Comparison of ENCODE assay signal across 9 cellular contexts in the genomic region with DNA sequence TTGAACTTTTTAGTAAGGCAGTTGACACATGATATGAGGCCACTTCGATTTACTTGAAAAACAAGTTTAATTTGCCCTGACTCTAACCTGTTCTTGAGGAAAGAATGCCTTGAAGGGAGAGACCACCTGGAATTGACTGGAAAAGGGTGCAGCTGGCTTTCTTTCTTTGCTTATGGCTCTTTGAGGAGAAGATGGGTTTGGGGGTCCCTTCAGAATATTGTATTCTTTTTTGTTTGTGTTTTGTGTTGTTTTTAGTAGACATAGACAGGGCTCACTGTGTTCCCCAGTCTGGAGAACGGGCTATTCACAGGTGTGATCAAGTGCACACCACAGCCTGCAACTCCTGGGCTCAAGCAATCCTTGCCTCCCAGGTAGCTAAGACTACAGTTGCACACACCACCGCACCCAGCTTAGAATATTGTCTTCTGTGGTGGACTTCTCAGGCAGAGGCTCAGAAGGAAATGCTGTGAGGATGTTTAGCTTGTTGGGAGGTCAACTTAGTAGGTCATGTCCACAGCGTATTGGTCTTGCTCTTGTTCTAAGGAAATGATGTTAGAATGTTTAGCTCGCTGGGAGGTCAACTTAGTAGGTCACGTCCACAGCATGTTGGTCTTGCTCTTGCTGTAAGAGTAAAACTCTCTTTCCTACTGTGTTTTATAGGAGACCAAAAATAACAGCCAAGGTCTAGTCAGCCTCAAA. TPM values are rescaled to one million over a fixed set of nuclear protein-coding genes. Genes with fewer than 3 reads are reported as not detected.
DNase-seq lines count a peak whose midpoint lies in the region; ATAC-seq and TF ChIP-seq lines count a peak whose summit lies in the region.
"Had no signal": no experiment of that assay in that cellular context is flagged by ENCODE, and none has a peak within 500 bp of the region (broad histone marks: within the 10 kb centered on the region; RNA-seq: fewer than 3 reads in every experiment).

No MANE protein-coding gene starts in this region.

- H3K9me3 ChIP-seq in Caco-2 (no peaks in the 10 kb centered on the region), OCI-LY7 (ENCODE audit: low read length) (no peaks in the 10 kb centered on the region)

- H3K4me1 ChIP-seq in Caco-2 = no peaks in the 10 kb centered on the region
- H3K4me1 ChIP-seq in OCI-LY7 (ENCODE audit: insufficient read depth, low read length, poor library complexity, severe bottlenecking) = peaks cover 15% of the 10 kb centered on the region

- BruUV-seq in Caco-2 (replicated peaks; lab: Mats Ljungman, UMichigan) = no TSS peak
- no TSS peak for BruUV-seq in OCI-LY7 (replicated peaks; lab: Mats Ljungman, UMichigan)

- H3K27me3 Mint-ChIP-seq in Caco-2 (ENCODE audit: insufficient read depth, unreplicated experiment) (no peaks in the 10 kb centered on the region), endothelial cell (ENCODE audit: unreplicated experiment) (peaks cover 10% of the 10 kb centered on the region), osteocyte (ENCODE audit: unreplicated experiment) (no peaks in the 10 kb centered on the region)

- H3K4me1 Mint-ChIP-seq in Caco-2 (ENCODE audit: low read depth, unreplicated experiment) (peaks cover 13% of the 10 kb centered on the region), endothelial cell (ENCODE audit: unreplicated experiment) (peaks cover 20% of the 10 kb centered on the region), osteocyte (ENCODE audit: unreplicated experiment) (peaks cover 14% of the 10 kb centered on the region)

- H2AFZ ChIP-seq in OCI-LY7 (ENCODE audit: low read length) = no peak overlapping the region

- CTCF ChIA-PET in Caco-2 (lab: Charles Lee) = interaction anchor here (3.1 to 3.3 kb wide), 2 partner anchors 23 to 45 kb away, joined by 17 to 26 read pairs; a partner anchor contains a TSS
- CTCF ChIA-PET in OCI-LY7 (lab: Charles Lee; ENCODE audit: unreplicated experiment) = no interaction called here

- H3K4me2 ChIP-seq in OCI-LY7 (ENCODE audit: low read length) = peak overlapping the region; percentile 95

- peaks cover 6% of the 10 kb centered on the region for H3K36me3 ChIP-seq in Caco-2 (ENCODE audit: control insufficient read depth, insufficient read depth, low read length)
- H3K36me3 ChIP-seq in OCI-LY7 (ENCODE audit: insufficient read depth, low read length) = peaks cover 43% of the 10 kb centered on the region

- H3K4me3 Mint-ChIP-seq in Caco-2 (ENCODE audit: unreplicated experiment) (peak overlapping the region; percentile 100), endothelial cell (ENCODE audit: unreplicated experiment) (peak overlapping the region; percentile 95), osteocyte (ENCODE audit: unreplicated experiment) (peak overlapping the region; percentile 95)

- H3K36me3 Mint-ChIP-seq in Caco-2 (ENCODE audit: insufficient read depth, unreplicated experiment) = peaks cover 40% of the 10 kb centered on the region
- peaks cover 21% of the 10 kb centered on the region for H3K36me3 Mint-ChIP-seq in endothelial cell (ENCODE audit: low read depth, unreplicated experiment)
- H3K36me3 Mint-ChIP-seq in osteocyte (ENCODE audit: unreplicated experiment) = peaks cover 24% of the 10 kb centered on the region

- H3K9me3 Mint-ChIP-seq in Caco-2 (ENCODE audit: unreplicated experiment) (no peaks in the 10 kb centered on the region), endothelial cell (ENCODE audit: unreplicated experiment) (no peaks in the 10 kb centered on the region), osteocyte (ENCODE audit: unreplicated experiment) (no peaks in the 10 kb centered on the region)

- H3K4me3 ChIP-seq in Caco-2 (ENCODE audit: low read depth, low read length) (peak overlapping the region; percentile 74), OCI-LY7 (ENCODE audit: low read depth, low read length, poor library complexity, severe bottlenecking) (peak overlapping the region; percentile 91)

- POLR2A ChIA-PET in Caco-2 (lab: Charles Lee) = interaction anchor here (3.1 to 3.3 kb wide), 2 partner anchors 20 to 30 kb away, joined by 46 to 57 read pairs; a partner anchor contains a TSS
- POLR2A ChIA-PET in OCI-LY7 (lab: Charles Lee) = interaction anchor here (0.6 to 4.2 kb wide), 9 partner anchors 10 to 199 kb away, joined by 3 to 64 read pairs (median 10); a partner anchor contains a TSS

- no peaks in the 10 kb centered on the region for H3K27me3 ChIP-seq in Caco-2 (replicated peaks; ENCODE audit: control insufficient read depth, insufficient read depth, low read length)

- H3K9me2 ChIP-seq in OCI-LY7 (ENCODE audit: insufficient read depth, low read length) = no peaks in the 10 kb centered on the region

- no peak overlapping the region for H3K27ac Mint-ChIP-seq in Caco-2 (ENCODE audit: unreplicated experiment)
- H3K27ac Mint-ChIP-seq in endothelial cell (ENCODE audit: unreplicated experiment) = no peak overlapping the region
- no peak overlapping the region for H3K27ac Mint-ChIP-seq in osteocyte (ENCODE audit: unreplicated experiment)

- no peak for ATAC-seq in GM18867 (IDR thresholded peaks at IDR 0.05; ENCODE audit: unreplicated experiment)

- TF ChIP-seq CTCF in Caco-2 (IDR thresholded peaks at IDR 0.05; ENCODE audit: insufficient read depth in 1 of 2, low read depth in 1 of 2, low read length in 1 of 2, severe bottlenecking in 1 of 2, unreplicated experiment in 1 of 2) (no peak), OCI-LY7 (conservative IDR thresholded peaks at IDR 0.05; ENCODE audit: low read length) (no peak), endothelial cell (IDR thresholded peaks at IDR 0.05; ENCODE audit: unreplicated experiment) (no peak), osteocyte (IDR thresholded peaks at IDR 0.05) (no peak)

- H3K79me2 ChIP-seq in OCI-LY7 (ENCODE audit: insufficient read depth, low read depth, low read length) = peaks cover 8% of the 10 kb centered on the region; the same call in 1 of the 2 replicates

- intact Hi-C loops in Caco-2 (cut with micrococcal nuclease; ENCODE audit: unreplicated experiment) = no loop called here
- intact Hi-C loops in OCI-LY7 (cut with micrococcal nuclease; ENCODE audit: unreplicated experiment) = no loop called here

- no peaks in the 10 kb centered on the region for H4K20me1 ChIP-seq in OCI-LY7 (ENCODE audit: insufficient read depth, low read length)

- H3K27ac ChIP-seq in OCI-LY7 (ENCODE audit: low read depth, low read length, poor library complexity, severe bottlenecking) = no peak overlapping the region

- DNase-seq in Caco-2 (no peak), OCI-LY7 (ENCODE audit: low spot score) (no peak), endothelial cell (ENCODE audit: low spot score) (no peak), osteocyte (ENCODE audit: extremely low spot score, unreplicated experiment) (no peak), NCI-H2227 treated with DMSO at 0.1 percent for 48 hours (lab: John Stamatoyannopoulos, UW) (no peak), SW480 (ENCODE audit: low spot score) (no peak), GOT3 (lab: John Stamatoyannopoulos, UW) (no peak)
- DNase-seq: NCI-H345 had no signal

RNA-seq across cellular contexts. Expression of a gene that starts 1.5 kb away (rescaled TPM):
- total RNA-seq in Caco-2 (2022) (2.1 and 2.3 TPM in 2 replicates), OCI-LY7 (2022) (7.5 and 8.1 TPM in 2 replicates), endothelial cell (ENCODE audit: unreplicated experiment) (1.2 TPM), osteocyte (1.2 and 1.9 TPM in 2 replicates)
- 3.1 and 4.6 TPM in 2 replicates for total RNA-seq in OCI-LY7 (2014; rRNA removed; shearing (Covaris generic))

RNA-seq across cellular contexts. Expression of a gene that starts 1.7 kb away (rescaled TPM):
- 58.1 and 65.9 TPM in 2 replicates for total RNA-seq in Caco-2 (2022)
- total RNA-seq in OCI-LY7 (2014; rRNA removed; shearing (Covaris generic)) = 75.5 and 79.2 TPM in 2 replicates
- 63.6 and 77.3 TPM in 2 replicates for total RNA-seq in OCI-LY7 (2022)
- 38.2 TPM for total RNA-seq in endothelial cell (ENCODE audit: unreplicated experiment)
- total RNA-seq in osteocyte = 50.2 and 52.8 TPM in 2 replicates

RNA-seq across cellular contexts. Expression of a gene that starts 14.2 kb away (rescaled TPM):
- 0.39 and 0.44 TPM in 2 replicates for total RNA-seq in Caco-2 (2022)
- 0.28 TPM in 2 replicates for total RNA-seq in OCI-LY7 (2014; rRNA removed; shearing (Covaris generic))
- total RNA-seq in OCI-LY7 (2022) = 0.97 and 1.4 TPM in 2 replicates
- total RNA-seq in endothelial cell (ENCODE audit: unreplicated experiment) = 0.59 TPM
- 0.63 and 0.73 TPM in 2 replicates for total RNA-seq in osteocyte

RNA-seq across cellular contexts. Expression of a gene that starts 19.7 kb away (rescaled TPM):
- total RNA-seq in Caco-2 (2022) (130 and 141 TPM in 2 replicates), OCI-LY7 (2022) (146 and 149 TPM in 2 replicates), endothelial cell (ENCODE audit: unreplicated experiment) (43.6 TPM), osteocyte (154 and 156 TPM in 2 replicates)
- 187 and 213 TPM in 2 replicates for total RNA-seq in OCI-LY7 (2014; rRNA removed; shearing (Covaris generic))

RNA-seq across cellular contexts. Expression of a gene that starts 22.1 kb away (rescaled TPM):
- total RNA-seq in Caco-2 (2022) = 132 and 146 TPM in 2 replicates
- 33.7 and 43.6 TPM in 2 replicates for total RNA-seq in OCI-LY7 (2014; rRNA removed; shearing (Covaris generic))
- total RNA-seq in OCI-LY7 (2022) = 130 TPM in 2 replicates
- 23.9 TPM for total RNA-seq in endothelial cell (ENCODE audit: unreplicated experiment)
- 66.0 and 75.1 TPM in 2 replicates for total RNA-seq in osteocyte
